ENCODE assay signal across 13 cellular contexts in genomic region chr18:79603321-79604204, GRCh38.
"Had no signal": no experiment of that assay in that cellular context is flagged by ENCODE, and none has a peak within 500 bp of the region (broad histone marks: within the 10 kb centered on the region; RNA-seq: fewer than 3 reads in every experiment).

No MANE protein-coding gene starts in this region.

- H3K4me3 ChIP-seq: body of pancreas, thyroid gland, vagina had no signal

- ATAC-seq: activated naive CD4-positive, alpha-beta T cell treated with anti-CD3 and anti-CD28 coated beads, Interleukin-2, amount 50 U/mL, for 72 hours; body of pancreas; WTC11 had no signal

- H3K9me3 Mint-ChIP-seq: activated naive CD4-positive, alpha-beta T cell treated with anti-CD3 and anti-CD28 coated beads, Interleukin-2, amount 50 U/mL, for 72 hours; T-helper 1 cell treated with Interleukin-12 subunit alpha and Interleukin-12 subunit beta and Interleukin-4 antibody, amounts not matched to agents 30 μg/mL and 1 μg/mL, for 36 hours; WTC11 had no signal

- H3K9me3 ChIP-seq: body of pancreas, neutrophil, thyroid gland, vagina had no signal

- H3K36me3 ChIP-seq: neutrophil, thyroid gland, vagina had no signal

- H3K27me3 ChIP-seq: thyroid gland, vagina had no signal

- DNase-seq: activated CD4-positive, alpha-beta T cell treated with anti-CD3 and anti-CD28 coated beads for 48 hours; amniotic stem cell; dermis blood vessel endothelial cell; hypothalamus; stimulated activated CD4-positive, alpha-beta T cell treated with anti-CD3 and anti-CD28 coated beads, Interleukin-4, amount 100 ng/mL, for 1 hour; thyroid gland had no signal

- H3K27ac Mint-ChIP-seq: activated naive CD4-positive, alpha-beta T cell treated with anti-CD3 and anti-CD28 coated beads, Interleukin-2, amount 50 U/mL, for 72 hours; progenitor cell of endocrine pancreas; T-helper 1 cell treated with Interleukin-12 subunit alpha and Interleukin-12 subunit beta and Interleukin-4 antibody, amounts not matched to agents 30 μg/mL and 1 μg/mL, for 36 hours; WTC11 had no signal

- H3K27ac ChIP-seq: body of pancreas, neutrophil, thyroid gland, vagina had no signal

- H3K36me3 Mint-ChIP-seq: activated naive CD4-positive, alpha-beta T cell treated with anti-CD3 and anti-CD28 coated beads, Interleukin-2, amount 50 U/mL, for 72 hours; WTC11 had no signal

- H3K4me3 Mint-ChIP-seq: T-helper 1 cell treated with Interleukin-12 subunit alpha and Interleukin-12 subunit beta and Interleukin-4 antibody, amounts not matched to agents 30 μg/mL and 1 μg/mL, for 36 hours; WTC11 had no signal

- H3K4me1 ChIP-seq: body of pancreas, vagina had no signal
